In the genomic region with DNA sequence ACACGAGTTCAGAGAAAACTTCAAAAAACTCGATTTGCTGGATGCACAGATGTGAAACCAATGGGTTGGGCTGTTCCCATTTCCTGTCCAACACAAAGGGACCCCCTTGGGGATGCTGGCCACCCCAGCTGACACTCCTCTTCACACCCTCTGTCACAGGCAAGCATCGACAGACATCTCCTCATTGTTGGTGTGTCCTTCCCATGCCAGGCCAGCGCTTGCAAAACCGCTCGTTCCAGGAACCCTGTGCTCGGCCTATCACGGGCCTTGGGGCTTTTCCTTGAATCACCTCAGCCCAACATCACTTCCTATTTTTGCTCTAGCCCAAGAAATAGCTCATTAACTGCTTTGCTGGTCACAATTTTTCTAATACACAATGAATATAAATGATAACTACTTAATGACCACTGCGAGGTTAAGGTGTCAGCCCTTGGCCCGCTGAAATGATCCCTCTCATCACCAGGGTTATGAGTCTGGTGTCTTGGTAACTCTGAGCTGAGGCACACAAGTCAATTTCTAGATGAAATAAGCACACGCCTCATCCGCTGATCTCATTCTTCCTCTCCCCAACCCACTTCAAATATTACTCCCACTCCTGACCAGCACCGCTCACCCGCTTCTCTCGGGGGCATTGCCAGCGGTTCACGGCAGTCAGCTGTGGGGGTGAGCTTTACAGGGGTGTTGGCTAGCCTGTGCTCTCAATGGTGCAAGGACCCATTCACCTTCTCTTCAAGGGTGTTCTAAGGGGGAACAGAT, we compare ENCODE assay signal across 17 cellular contexts. TPM values are rescaled to one million over a fixed set of nuclear protein-coding genes. Genes with fewer than 3 reads are reported as not detected.
DNase-seq lines count a peak whose midpoint lies in the region; ATAC-seq, FAIRE-seq and TF ChIP-seq lines count a peak whose summit lies in the region.
"Had no signal": no experiment of that assay in that cellular context is flagged by ENCODE, and none has a peak within 500 bp of the region (broad histone marks: within the 10 kb centered on the region; RNA-seq: fewer than 3 reads in every experiment).

No MANE protein-coding gene starts in this region.

- no peaks in the 10 kb centered on the region for H3K27me3 Mint-ChIP-seq in CD4-positive, CD25-positive, alpha-beta regulatory T cell
- no peaks in the 10 kb centered on the region for H3K27me3 Mint-ChIP-seq in activated CD8-positive, alpha-beta T cell treated with anti-CD3 and anti-CD28 coated beads, Interleukin-2, amount 10 ng/mL, durations not matched to agents 7 days and 5 days (ENCODE audit: low read depth)
- no peaks in the 10 kb centered on the region for H3K27me3 Mint-ChIP-seq in effector memory CD8-positive, alpha-beta T cell
- H3K27me3 Mint-ChIP-seq in glutamatergic neuron (ENCODE audit: unreplicated experiment): peaks cover 6% of the 10 kb centered on the region

- no peaks in the 10 kb centered on the region for H3K27me3 ChIP-seq in CD4-positive, CD25-positive, alpha-beta regulatory T cell (ENCODE audit: control insufficient read depth, insufficient read depth, low read length)
- H3K27me3 ChIP-seq: BE2C, body of pancreas, esophagus squamous epithelium had no signal

- H3K9me3 ChIP-seq in CD4-positive, CD25-positive, alpha-beta regulatory T cell (ENCODE audit: control insufficient read depth in 2 of 2, low read length in 2 of 2): no peaks in the 10 kb centered on the region
- H3K9me3 ChIP-seq: BE2C, body of pancreas, esophagus squamous epithelium had no signal

- peaks cover 16% of the 10 kb centered on the region for H3K36me3 Mint-ChIP-seq in CD4-positive, CD25-positive, alpha-beta regulatory T cell
- H3K36me3 Mint-ChIP-seq in activated CD8-positive, alpha-beta T cell treated with anti-CD3 and anti-CD28 coated beads, Interleukin-2, amount 10 ng/mL, durations not matched to agents 7 days and 5 days (ENCODE audit: low read depth): peaks cover 70% of the 10 kb centered on the region
- H3K36me3 Mint-ChIP-seq in effector memory CD8-positive, alpha-beta T cell (ENCODE audit: insufficient read depth): peaks cover 67% of the 10 kb centered on the region
- H3K36me3 Mint-ChIP-seq in glutamatergic neuron (ENCODE audit: unreplicated experiment): no peaks in the 10 kb centered on the region

- CTCF ChIA-PET in activated CD8-positive, alpha-beta T cell treated with anti-CD3 and anti-CD28 coated beads, Interleukin-2, amount 10 ng/mL, durations not matched to agents 7 days and 5 days (lab: Charles Lee): interaction anchor here (1.1 to 1.2 kb wide), 2 partner anchors 46 to 248 kb away, joined by 3 read pairs; no protein-coding TSS in a partner anchor

- no peak for FAIRE-seq in GM19239 (lab: Jason Lieb, UNC)
- FAIRE-seq: islet of Langerhans, TTC549 had no signal

- peaks cover 39% of the 10 kb centered on the region for H3K36me3 ChIP-seq in CD4-positive, CD25-positive, alpha-beta regulatory T cell (ENCODE audit: control insufficient read depth, insufficient read depth, low read length)

- DNase-seq in CD4-positive, CD25-positive, alpha-beta regulatory T cell: peak in 1 of 3 donors; percentile 55
- DNase-seq in GF-D8 (lab: John Stamatoyannopoulos, UW) (peak; percentile 18), GM19239 (ENCODE audit: insufficient read length, low spot score) (no peak), glutamatergic neuron (no peak), NCI-H1092 treated with DMSO at 0.1 percent for 48 hours (lab: John Stamatoyannopoulos, UW) (no peak)
- DNase-seq in activated CD8-positive, alpha-beta T cell treated with anti-CD3 and anti-CD28 coated beads, Interleukin-2, amount 10 ng/mL, durations not matched to agents 7 days and 5 days: peak; percentile 50
- no peak for DNase-seq in effector memory CD8-positive, alpha-beta T cell
- DNase-seq: BE2C; body of pancreas; esophagus squamous epithelium; head of caudate nucleus; NCI-H2081; NCI-H526; nephron progenitor cell; stimulated activated CD4-positive, alpha-beta T cell treated with anti-CD3 and anti-CD28 coated beads, Interleukin-12 subunit alpha, Interleukin-12 subunit beta, amount 100 ng/mL, for 4 hours had no signal

- POLR2A ChIA-PET in activated CD8-positive, alpha-beta T cell treated with anti-CD3 and anti-CD28 coated beads, Interleukin-2, amount 10 ng/mL, durations not matched to agents 7 days and 5 days (lab: Charles Lee): interaction anchor here (0.5 to 1.9 kb wide), 5 partner anchors 14 to 326 kb away, joined by 3 to 11 read pairs (median 3); partner anchors contain the start of gene BCOR

- ATAC-seq in CD4-positive, CD25-positive, alpha-beta regulatory T cell (ENCODE audit: low read depth in 2 of 2): peak in 1 of 2 donors; percentile 34
- peak; percentile 71 for ATAC-seq in activated CD8-positive, alpha-beta T cell treated with anti-CD3 and anti-CD28 coated beads, Interleukin-2, amount 10 ng/mL, durations not matched to agents 7 days and 5 days
- ATAC-seq in effector memory CD8-positive, alpha-beta T cell (replicated peaks): no peak
- ATAC-seq: body of pancreas had no signal

- H3K9me3 Mint-ChIP-seq in CD4-positive, CD25-positive, alpha-beta regulatory T cell: no peaks in the 10 kb centered on the region
- no peaks in the 10 kb centered on the region for H3K9me3 Mint-ChIP-seq in activated CD8-positive, alpha-beta T cell treated with anti-CD3 and anti-CD28 coated beads, Interleukin-2, amount 10 ng/mL, durations not matched to agents 7 days and 5 days (ENCODE audit: insufficient read depth)
- H3K9me3 Mint-ChIP-seq in effector memory CD8-positive, alpha-beta T cell: no peaks in the 10 kb centered on the region
- peaks cover 3% of the 10 kb centered on the region for H3K9me3 Mint-ChIP-seq in glutamatergic neuron (ENCODE audit: unreplicated experiment)

- H3K27ac ChIP-seq in CD4-positive, CD25-positive, alpha-beta regulatory T cell (ENCODE audit: insufficient read depth, low read length, poor library complexity, severe bottlenecking): no peak overlapping the region
- H3K27ac ChIP-seq: body of pancreas, esophagus squamous epithelium had no signal

- H3K4me1 Mint-ChIP-seq in CD4-positive, CD25-positive, alpha-beta regulatory T cell: peaks cover 13 to 60% (median 31%) of the 10 kb centered on the region in 4 donors
- peaks cover 91% of the 10 kb centered on the region for H3K4me1 Mint-ChIP-seq in activated CD8-positive, alpha-beta T cell treated with anti-CD3 and anti-CD28 coated beads, Interleukin-2, amount 10 ng/mL, durations not matched to agents 7 days and 5 days (ENCODE audit: low read depth)
- H3K4me1 Mint-ChIP-seq in effector memory CD8-positive, alpha-beta T cell (ENCODE audit: low read depth in 2 of 2): peaks cover 25 to 28% of the 10 kb centered on the region in 2 donors
- H3K4me1 Mint-ChIP-seq in glutamatergic neuron (ENCODE audit: low read depth, unreplicated experiment): peaks cover 15% of the 10 kb centered on the region

- H3K4me3 ChIP-seq in CD4-positive, CD25-positive, alpha-beta regulatory T cell (ENCODE audit: low read depth, low read length): no peak overlapping the region
- H3K4me3 ChIP-seq: body of pancreas, esophagus squamous epithelium had no signal

- no peak for TF ChIP-seq CTCF in glutamatergic neuron (IDR thresholded peaks at IDR 0.05; ENCODE audit: partially characterized antibody, unreplicated experiment)

- peak overlapping the region; percentile 59 to 94 (median 67) for H3K27ac Mint-ChIP-seq in CD4-positive, CD25-positive, alpha-beta regulatory T cell
- H3K27ac Mint-ChIP-seq in activated CD8-positive, alpha-beta T cell treated with anti-CD3 and anti-CD28 coated beads, Interleukin-2, amount 10 ng/mL, durations not matched to agents 7 days and 5 days: peak overlapping the region; percentile 90
- H3K27ac Mint-ChIP-seq in effector memory CD8-positive, alpha-beta T cell: peak overlapping the region; percentile 62 to 92
- H3K27ac Mint-ChIP-seq in glutamatergic neuron (ENCODE audit: unreplicated experiment): no peak overlapping the region
- H3K27ac Mint-ChIP-seq: nephron progenitor cell had no signal

- H3K4me1 ChIP-seq in CD4-positive, CD25-positive, alpha-beta regulatory T cell (ENCODE audit: control insufficient read depth, insufficient read depth, low read length, poor library complexity, severe bottlenecking): peaks cover 36% of the 10 kb centered on the region
- H3K4me1 ChIP-seq: BE2C, body of pancreas had no signal

- peak overlapping the region in 3 of 4 donors; percentile 5 to 66 (median 23) for H3K4me3 Mint-ChIP-seq in CD4-positive, CD25-positive, alpha-beta regulatory T cell
- peak overlapping the region; percentile 62 for H3K4me3 Mint-ChIP-seq in activated CD8-positive, alpha-beta T cell treated with anti-CD3 and anti-CD28 coated beads, Interleukin-2, amount 10 ng/mL, durations not matched to agents 7 days and 5 days
- peak overlapping the region in 1 of 2 donors; percentile 7 for H3K4me3 Mint-ChIP-seq in effector memory CD8-positive, alpha-beta T cell
- no peak overlapping the region for H3K4me3 Mint-ChIP-seq in glutamatergic neuron (ENCODE audit: unreplicated experiment)
- H3K4me3 Mint-ChIP-seq: nephron progenitor cell had no signal

RNA-seq across cellular contexts. Expression of gene BCOR, which starts 32.3 kb away (rescaled TPM):
- 38.0 TPM for total RNA-seq in CD4-positive, CD25-positive, alpha-beta regulatory T cell
- 1 to 10 TPM; 2.5 to 5.3 (median 3.2) TPM for polyA plus RNA-seq in CD4-positive, CD25-positive, alpha-beta regulatory T cell
- total RNA-seq in activated CD8-positive, alpha-beta T cell treated with anti-CD3 and anti-CD28 coated beads, Interleukin-2, amount 10 ng/mL, durations not matched to agents 7 days and 5 days: 10 to 100 TPM; 41.5 to 45.5 TPM
- total RNA-seq in glutamatergic neuron (ENCODE audit: unreplicated experiment): 59.0 TPM

Comparison
In these comparisons a context has a peak if more than half of its experiments do, and no peak if none do; other contexts are left out.
1. DNase-seq: peak in GF-D8 (single experiment) and activated CD8-positive, alpha-beta T cell treated with anti-CD3 and anti-CD28 coated beads, Interleukin-2, amount 10 ng/mL, durations not matched to agents 7 days and 5 days (single experiment); none in effector memory CD8-positive, alpha-beta T cell (0 of 3), GM19239 (single experiment), glutamatergic neuron (single experiment) and NCI-H1092 treated with DMSO at 0.1 percent for 48 hours (single experiment).